ENCODE assay signal across 1 cellular context in the genomic region with DNA sequence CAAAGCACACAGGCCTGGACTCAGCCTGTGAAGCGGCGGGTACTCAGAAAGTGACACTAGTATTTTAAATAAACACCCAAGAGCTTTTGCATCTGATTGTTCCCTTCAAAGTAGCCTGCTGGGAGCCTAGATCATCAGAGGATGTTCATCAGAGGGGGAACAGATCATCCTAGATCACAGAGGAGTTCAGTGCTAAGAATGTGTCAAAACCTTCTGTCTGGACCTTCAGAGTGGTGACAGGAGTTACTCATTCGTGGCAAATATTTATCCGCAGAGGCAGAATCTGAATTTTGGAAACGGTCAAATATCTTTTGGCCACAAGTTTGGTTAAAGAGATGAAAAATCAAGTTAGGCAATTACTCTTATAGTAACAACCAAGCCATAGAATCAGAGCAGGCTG.
TF ChIP-seq lines count a peak whose summit lies in the region.

No MANE protein-coding gene starts in this region.

TF ChIP-seq in WTC11, 78 proteins besides CTCF, POLR2A, EP300 and RAD21 (continued from another document):
- TF ChIP-seq PRDM15 (CRISPR knock-in tag; IDR thresholded peaks at IDR 0.05) (no peak), ZNF423 (CRISPR knock-in tag; IDR thresholded peaks at IDR 0.05) (no peak), FOXK1 (CRISPR knock-in tag; IDR thresholded peaks at IDR 0.05) (no peak), ATF3 (CRISPR knock-in tag; conservative IDR thresholded peaks at IDR 0.05) (no peak), ZNF671 (CRISPR knock-in tag; IDR thresholded peaks at IDR 0.05) (no peak)
TF ChIP-seq in WTC11: peak in this region for 0.
